ENCODE assay signal across 8 cellular contexts in genomic region chr11:72613977-72614376, GRCh38.
DNase-seq lines count a peak whose midpoint lies in the region; ATAC-seq and TF ChIP-seq lines count a peak whose summit lies in the region.

No MANE protein-coding gene starts in this region.

- no peaks in the 10 kb centered on the region for H3K9me3 ChIP-seq in naive thymus-derived CD4-positive, alpha-beta T cell (ENCODE audit: control insufficient read depth in 2 of 3, low read length in 3 of 3)

- CTCF ChIA-PET in naive thymus-derived CD4-positive, alpha-beta T cell (lab: Charles Lee), result no interaction called here

- H3K27ac Mint-ChIP-seq in naive thymus-derived CD4-positive, alpha-beta T cell, result no peak overlapping the region

- peaks cover 7 to 41% (median 23%) of the 10 kb centered on the region in 5 donors for H3K27me3 Mint-ChIP-seq in naive thymus-derived CD4-positive, alpha-beta T cell

- in situ Hi-C loops in GM13976 (cut with MboI; ENCODE audit: low sequenced_read_pairs, unreplicated experiment), result no loop called here

- no peaks in the 10 kb centered on the region for H3K27me3 ChIP-seq in naive thymus-derived CD4-positive, alpha-beta T cell (ENCODE audit: control insufficient read depth in 2 of 2, insufficient read depth in 2 of 2, low read length in 2 of 2)

- H3K27ac ChIP-seq in naive thymus-derived CD4-positive, alpha-beta T cell (ENCODE audit: low read depth, low read length), result no peak overlapping the region

- H3K36me3 ChIP-seq in naive thymus-derived CD4-positive, alpha-beta T cell (ENCODE audit: control insufficient read depth in 2 of 3, insufficient read depth in 3 of 3, low read length in 3 of 3), result no peaks in the 10 kb centered on the region

- no peak overlapping the region for H3K4me3 ChIP-seq in naive thymus-derived CD4-positive, alpha-beta T cell (ENCODE audit: low read length)

- H3K4me3 Mint-ChIP-seq in naive thymus-derived CD4-positive, alpha-beta T cell, result no peak overlapping the region

- H3K9me3 Mint-ChIP-seq in naive thymus-derived CD4-positive, alpha-beta T cell, result peaks cover 0 to 2% (median 0%) of the 10 kb centered on the region in 11 donors

- intact Hi-C loops in naive thymus-derived CD4-positive, alpha-beta T cell (cut with micrococcal nuclease), result no loop called here

- ATAC-seq in HG02588 (IDR thresholded peaks at IDR 0.05; ENCODE audit: unreplicated experiment) (peak; percentile 86), HG02610 (IDR thresholded peaks at IDR 0.05; ENCODE audit: unreplicated experiment) (no peak), GM21786 (IDR thresholded peaks at IDR 0.05; ENCODE audit: unreplicated experiment) (no peak)
- ATAC-seq in naive thymus-derived CD4-positive, alpha-beta T cell, result peak; percentile 89

- no peaks in the 10 kb centered on the region for H3K4me1 ChIP-seq in naive thymus-derived CD4-positive, alpha-beta T cell (ENCODE audit: control insufficient read depth in 2 of 2, insufficient read depth in 2 of 2, low read length in 2 of 2)

- no peak for TF ChIP-seq CTCF in GM13976 (IDR thresholded peaks at IDR 0.05; ENCODE audit: borderline replicate concordance, control extremely low read depth, extremely low read depth, insufficient read depth, missing control alignments)

- peaks cover 4 to 18% (median 6%) of the 10 kb centered on the region in 7 donors for H3K4me1 Mint-ChIP-seq in naive thymus-derived CD4-positive, alpha-beta T cell

- DNase-seq in GM13976 (ENCODE audit: low spot score) (peak; percentile 85), SIG-M5 (lab: John Stamatoyannopoulos, UW) (peak; percentile 88), hepatic stellate cell (ENCODE audit: low spot score) (no peak), epidermal melanocyte (ENCODE audit: insufficient read length, low spot score) (no peak)
- no peak for DNase-seq in naive thymus-derived CD4-positive, alpha-beta T cell

- H3K36me3 Mint-ChIP-seq in naive thymus-derived CD4-positive, alpha-beta T cell, result no peaks in the 10 kb centered on the region

- POLR2A ChIA-PET in naive thymus-derived CD4-positive, alpha-beta T cell (lab: Charles Lee), result no interaction called here

Comparison
In these comparisons a context has a peak if more than half of its experiments do, and no peak if none do; other contexts are left out.
1. DNase-seq: peak in GM13976 (single experiment) and SIG-M5 (single experiment); none in naive thymus-derived CD4-positive, alpha-beta T cell (0 of 9), hepatic stellate cell (single experiment) and epidermal melanocyte (single experiment).
2. ATAC-seq: peak in HG02588 (single experiment) and naive thymus-derived CD4-positive, alpha-beta T cell (single experiment); none in HG02610 (single experiment) and GM21786 (single experiment).